In the genomic region with DNA sequence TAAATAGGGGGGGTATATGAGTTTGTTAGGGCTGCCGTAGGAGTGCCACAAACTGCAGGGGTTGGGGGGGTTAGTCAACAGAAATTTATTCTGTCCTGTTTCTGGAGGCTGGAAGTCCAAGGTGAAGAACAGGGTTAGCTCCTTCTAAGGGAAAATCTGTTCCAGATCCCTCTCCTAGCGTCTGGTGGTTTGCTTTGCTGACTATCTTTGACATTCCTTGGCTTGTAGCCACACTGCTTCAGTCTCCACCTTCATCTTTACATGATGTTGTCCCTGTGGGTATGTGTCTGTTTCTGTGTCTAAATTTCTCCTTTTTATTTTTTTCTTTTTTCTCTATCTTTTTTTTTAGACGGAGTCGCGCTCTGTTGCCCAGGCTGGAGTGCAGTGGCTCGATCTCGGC, we compare ENCODE assay signal across 17 cellular contexts. TPM values are rescaled to one million over a fixed set of nuclear protein-coding genes. Genes with fewer than 3 reads are reported as not detected.
DNase-seq lines count a peak whose midpoint lies in the region; ATAC-seq and TF ChIP-seq lines count a peak whose summit lies in the region.
"Had no signal": no experiment of that assay in that cellular context is flagged by ENCODE, and none has a peak within 500 bp of the region (broad histone marks: within the 10 kb centered on the region; RNA-seq: fewer than 3 reads in every experiment).

No MANE protein-coding gene starts in this region.

- H3K36me3 ChIP-seq in colonic mucosa, result no peaks in the 10 kb centered on the region

- no peak overlapping the region for H3K9ac ChIP-seq in colonic mucosa (ENCODE audit: low read depth in 2 of 2, low read length in 2 of 2)

- no peaks in the 10 kb centered on the region for H3K27me3 ChIP-seq in colonic mucosa

- no peaks in the 10 kb centered on the region for H3K9me3 ChIP-seq in colonic mucosa
- H3K9me3 ChIP-seq: A549, HAP-1 had no signal

- H3K4me3 ChIP-seq in colonic mucosa, result no peak overlapping the region
- H3K4me3 ChIP-seq: A549, HAP-1, PC-9 had no signal

- no peak for TF ChIP-seq CTCF in colonic mucosa (IDR thresholded peaks at IDR 0.05)

- H3K27ac ChIP-seq in colonic mucosa, result no peak overlapping the region
- H3K27ac ChIP-seq: A549, PC-9 had no signal

- no peak for ATAC-seq in GM21390 (IDR thresholded peaks at IDR 0.05; ENCODE audit: unreplicated experiment)
- ATAC-seq: A549 had no signal

- H3K4me1 ChIP-seq in colonic mucosa, result peaks cover 8% of the 10 kb centered on the region
- H3K4me1 ChIP-seq: HAP-1 had no signal

- DNase-seq in A172 (ENCODE audit: low spot score) (peak; percentile 60), ELR (ENCODE audit: low read depth) (peak; percentile 39), RPMI7951 (ENCODE audit: low read depth) (peak; percentile 46), fibroblast of peridontal ligament (ENCODE audit: extremely low read depth) (peak; percentile 28), GM03348 (ENCODE audit: low spot score) (no peak), inferior parietal cortex (ENCODE audit: extremely low spot score) (no peak), colonic mucosa (no peak)
- DNase-seq: CD4-positive, CD25-positive, alpha-beta regulatory T cell; GDM1; NCI-H1417; NCI-H187 treated with DMSO at 0.1 percent for 48 hours; NCI-H446 treated with DMSO at 0.1 percent for 48 hours; PC-9 had no signal

- intact Hi-C loops in colonic mucosa (cut with DNase I), result no loop called here

RNA-seq across cellular contexts. Expression of gene ICAM1, which starts 8.1 kb away (rescaled TPM):
- total RNA-seq in A172 (2014; rRNA removed; shearing (Covaris generic)), result 0.22 TPM in 1 of 2 replicates, not detected in the other
- 75.1 and 81.1 TPM in 2 replicates for total RNA-seq in RPMI7951 (2014; rRNA removed; shearing (Covaris generic))
- 10 to 100 TPM in 1 of 2 donors, 1 to 10 TPM in 1; 3.5 to 13.1 TPM for total RNA-seq in colonic mucosa

RNA-seq across cellular contexts. Expression of gene MRPL4, which starts 10.8 kb away (rescaled TPM):
- 130 and 157 TPM in 2 replicates for total RNA-seq in A172 (2014; rRNA removed; shearing (Covaris generic))
- 57.6 and 71.7 TPM in 2 replicates for total RNA-seq in RPMI7951 (2014; rRNA removed; shearing (Covaris generic))
- total RNA-seq in colonic mucosa, result 100 to 1,000 TPM in 1 of 2 donors, 10 to 100 TPM in 1; 48.9 to 116 TPM

RNA-seq across cellular contexts. Expression of gene ICAM4, which starts 24.0 kb away (rescaled TPM):
- total RNA-seq in A172 (2014; rRNA removed; shearing (Covaris generic)), result 0.09 and 0.24 TPM in 2 replicates
- total RNA-seq in RPMI7951 (2014; rRNA removed; shearing (Covaris generic)), result 0.24 and 0.39 TPM in 2 replicates
- total RNA-seq in colonic mucosa, result under 1 TPM; 0.19 to 0.37 TPM
- total RNA-seq: LHCN-M2 had no signal

RNA-seq across cellular contexts. Expression of gene ICAM5, which starts 27.0 kb away (rescaled TPM):
- 0.19 and 0.53 TPM in 2 replicates for total RNA-seq in A172 (2014; rRNA removed; shearing (Covaris generic))
- total RNA-seq in RPMI7951 (2014; rRNA removed; shearing (Covaris generic)), result 12.0 and 15.8 TPM in 2 replicates
- total RNA-seq in colonic mucosa, result 1 to 10 TPM in 1 of 2 donors, under 1 TPM in 1; 0.74 to 1.3 TPM

RNA-seq across cellular contexts. Expression of gene S1PR2, which starts 31.6 kb away (rescaled TPM):
- 1.7 and 2.5 TPM in 2 replicates for total RNA-seq in A172 (2014; rRNA removed; shearing (Covaris generic))
- 4.7 and 4.9 TPM in 2 replicates for total RNA-seq in RPMI7951 (2014; rRNA removed; shearing (Covaris generic))
- 1 to 10 TPM; 2.4 to 5.2 TPM for total RNA-seq in colonic mucosa

Comparison
In these comparisons a context has a peak if more than half of its experiments do, and no peak if none do; other contexts are left out.
1. DNase-seq: peak in A172 (single experiment), ELR (single experiment), RPMI7951 (single experiment) and fibroblast of peridontal ligament (single experiment); none in GM03348 (single experiment), inferior parietal cortex (single experiment) and colonic mucosa (single experiment).